In genomic region chr4:121283319-121283718, GRCh38 we compare ENCODE assay signal across 26 cellular contexts.
"Had no signal": no experiment of that assay in that cellular context is flagged by ENCODE, and none has a peak within 500 bp of the region (broad histone marks: within the 10 kb centered on the region; RNA-seq: fewer than 3 reads in every experiment).

No MANE protein-coding gene starts in this region.

- H3K4me1 ChIP-seq: neural progenitor cell, pancreas, psoas muscle, right lobe of liver, sigmoid colon, spleen, stomach, thyroid gland, tibial nerve, upper lobe of right lung, uterus had no signal

- DNase-seq: naive thymus-derived CD4-positive, alpha-beta T cell; natural killer cell; nucleus accumbens; psoas muscle; right cardiac atrium; right lobe of liver; sigmoid colon; small intestine; spleen; stimulated activated CD4-positive, alpha-beta T cell treated with anti-CD3 and anti-CD28 coated beads, Interleukin-12 subunit alpha, Interleukin-12 subunit beta, amount 100 ng/mL, for 4 hours; stimulated activated CD4-positive, alpha-beta T cell treated with anti-CD3 and anti-CD28 coated beads, Interleukin-1b, Interleukin-23, amount 100 ng/mL, for 48 hours; stimulated activated CD4-positive, alpha-beta T cell treated with anti-CD3 and anti-CD28 coated beads, Interleukin-4, amount 100 ng/mL, for 1 hour; stimulated activated CD4-positive, alpha-beta T cell treated with anti-CD3 and anti-CD28 coated beads, Interleukin-4, amount 100 ng/mL, for 4 hours; stimulated activated CD8-positive, alpha-beta memory T cell treated with anti-CD3 and anti-CD28 coated beads, Interleukin-4, amount 100 ng/mL, for 48 hours; stimulated activated naive CD4-positive, alpha-beta T cell treated with Interleukin-2 at 50 U/mL for 16 hours; stomach; thyroid gland; trophoblast cell; upper lobe of right lung; uterus had no signal

- H3K9ac ChIP-seq: neural progenitor cell had no signal

- ATAC-seq: naive thymus-derived CD4-positive, alpha-beta T cell; natural killer cell; pancreas; psoas muscle; right cardiac atrium; stimulated activated memory B cell treated with anti-CD40 and anti-IgM and Interleukin-4, amounts not matched to agents 10 μg/mL and 1 μg/mL and 100 μg/mL, for 72 hours had no signal

- H3K9me3 ChIP-seq: neutrophil, pancreas, psoas muscle, right lobe of liver, thoracic aorta, thyroid gland, upper lobe of right lung, uterus had no signal

- H3K4me2 ChIP-seq: neural progenitor cell had no signal

- H3K4me3 ChIP-seq: neural progenitor cell, pancreas, psoas muscle, right lobe of liver, sigmoid colon, spleen, stomach, thoracic aorta, thyroid gland, tibial nerve, upper lobe of right lung, uterus had no signal

- H3K27me3 ChIP-seq: neural progenitor cell, neutrophil, pancreas, right lobe of liver, sigmoid colon, spleen, thyroid gland, tibial nerve, upper lobe of right lung, uterus had no signal

- H3K27ac ChIP-seq: neural progenitor cell, neutrophil, pancreas, psoas muscle, right lobe of liver, sigmoid colon, spleen, stomach, thoracic aorta, thyroid gland, tibial nerve, upper lobe of right lung, uterus had no signal

- H3K36me3 ChIP-seq: neural progenitor cell, neutrophil, pancreas, right lobe of liver, sigmoid colon, spleen, stomach, thoracic aorta, thyroid gland, tibial nerve, upper lobe of right lung, uterus had no signal

- H2AFZ ChIP-seq: neural progenitor cell had no signal

- FAIRE-seq: pancreas, small intestine had no signal
